Comparison of ENCODE assay signal across 13 cellular contexts in the genomic region with DNA sequence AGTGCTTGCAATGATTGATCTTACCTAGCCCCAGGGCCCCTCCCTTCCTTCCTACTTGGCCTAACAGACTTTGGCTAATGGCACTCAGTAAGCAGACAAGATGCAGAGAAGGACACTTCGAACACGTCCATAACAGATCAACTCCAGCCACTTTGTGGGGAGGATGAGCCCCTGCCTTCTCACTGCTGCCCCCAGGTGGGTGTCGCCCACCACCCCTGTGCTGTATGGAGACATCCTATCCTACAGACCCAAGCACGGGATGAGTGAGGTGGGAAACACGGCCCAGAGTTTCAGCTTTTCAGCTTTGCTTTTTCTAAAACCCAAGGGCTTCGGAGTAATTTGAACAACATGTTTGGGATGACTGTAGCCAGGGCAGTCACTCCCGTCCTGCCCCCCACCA. TPM values are rescaled to one million over a fixed set of nuclear protein-coding genes. Genes with fewer than 3 reads are reported as not detected.
A peak's percentile ranks its signal among the peaks of the same experiment; 100 is the strongest.
DNase-seq lines count a peak whose midpoint lies in the region; ATAC-seq and TF ChIP-seq lines count a peak whose summit lies in the region.
"Had no signal": no experiment of that assay in that cellular context is flagged by ENCODE, and none has a peak within 500 bp of the region (broad histone marks: within the 10 kb centered on the region; RNA-seq: fewer than 3 reads in every experiment).

No MANE protein-coding gene starts in this region.

- peaks cover 60% of the 10 kb centered on the region for H4K20me1 ChIP-seq in DOHH2 (ENCODE audit: control insufficient read depth, insufficient read depth, low read depth, low read length)
- peaks cover 70% of the 10 kb centered on the region for H4K20me1 ChIP-seq in neural progenitor cell (ENCODE audit: low read depth)

- DNase-seq in LNCaP clone FGC (ENCODE audit: low read depth), result no peak
- no peak for DNase-seq in choroid plexus epithelial cell (ENCODE audit: low read depth)
- DNase-seq in neural progenitor cell (ENCODE audit: low spot score), result peak; percentile 58
- DNase-seq in DMS79 (lab: John Stamatoyannopoulos, UW), result no peak
- no peak for DNase-seq in tibial nerve (ENCODE audit: low spot score in 2 of 2)
- DNase-seq: cerebellar nuclear complex, NCI-H1092, NCI-H524 treated with DMSO at 0.1 percent for 48 hours had no signal

- H3K27me3 ChIP-seq in DOHH2 (ENCODE audit: control insufficient read depth, low read length), result no peaks in the 10 kb centered on the region
- H3K27me3 ChIP-seq in neural progenitor cell, result no peaks in the 10 kb centered on the region
- no peaks in the 10 kb centered on the region for H3K27me3 ChIP-seq in tibial nerve
- H3K27me3 ChIP-seq: SJSA1 had no signal

- H3K4me1 ChIP-seq in DOHH2 (ENCODE audit: control insufficient read depth, low read length) (peaks cover 24% of the 10 kb centered on the region), neural progenitor cell (peaks cover 10% of the 10 kb centered on the region), tibial nerve (peaks cover 0 to 35% (median 4%) of the 10 kb centered on the region in 4 donors)

- H3K4me3 ChIP-seq in DOHH2 (ENCODE audit: low read length) (no peak overlapping the region), LNCaP clone FGC (ENCODE audit: low read depth, low read length) (no peak overlapping the region), choroid plexus epithelial cell (ENCODE audit: low read depth, low read length) (no peak overlapping the region), neural progenitor cell (no peak overlapping the region), tibial nerve (no peak overlapping the region)
- H3K4me3 ChIP-seq: SJSA1, thoracic aorta had no signal

- H3K36me3 ChIP-seq in DOHH2 (ENCODE audit: control insufficient read depth, low read length), result peaks cover 91% of the 10 kb centered on the region
- no peaks in the 10 kb centered on the region for H3K36me3 ChIP-seq in neural progenitor cell
- no peaks in the 10 kb centered on the region for H3K36me3 ChIP-seq in tibial nerve
- H3K36me3 ChIP-seq: thoracic aorta had no signal

- H3K79me2 ChIP-seq in DOHH2 (ENCODE audit: control insufficient read depth, low read length) (peaks cover 100% of the 10 kb centered on the region), neural progenitor cell (ENCODE audit: low read depth) (peaks cover 100% of the 10 kb centered on the region)

- no peak overlapping the region for H2AFZ ChIP-seq in neural progenitor cell (replicated peaks)

- WGBS in tibial nerve, 2 donors, result 76% methylated on average over 6 to 7 of the region's 7 CpGs

- H3K9me3 Mint-ChIP-seq in neural progenitor cell, result peaks cover 3% of the 10 kb centered on the region

- peaks cover 17% of the 10 kb centered on the region for H3K36me3 Mint-ChIP-seq in neural progenitor cell

- no peaks in the 10 kb centered on the region for H3F3A ChIP-seq in DOHH2 (ENCODE audit: control insufficient read depth, insufficient read depth)
- no peaks in the 10 kb centered on the region for H3F3A ChIP-seq in neural progenitor cell (ENCODE audit: low read depth)

- peaks cover 3% of the 10 kb centered on the region for H3K27me3 Mint-ChIP-seq in neural progenitor cell (ENCODE audit: insufficient read depth, low read depth)

- peaks cover 58% of the 10 kb centered on the region for H3K4me1 Mint-ChIP-seq in neural progenitor cell

- no peak for TF ChIP-seq POLR2A in tibial nerve (IDR thresholded peaks at IDR 0.05)

- no peak for TF ChIP-seq EP300 in tibial nerve (IDR thresholded peaks at IDR 0.05)

- H3K4me2 ChIP-seq in DOHH2 (ENCODE audit: low read length), result no peak overlapping the region
- H3K4me2 ChIP-seq in neural progenitor cell, result no peak overlapping the region

- H3K9me3 ChIP-seq in DOHH2 (ENCODE audit: control insufficient read depth, insufficient read depth, low read length), result no peaks in the 10 kb centered on the region
- no peaks in the 10 kb centered on the region for H3K9me3 ChIP-seq in neural progenitor cell (ENCODE audit: low read depth)
- no peaks in the 10 kb centered on the region for H3K9me3 ChIP-seq in tibial nerve
- H3K9me3 ChIP-seq: SJSA1, thoracic aorta had no signal

- H3K9ac ChIP-seq in neural progenitor cell, result no peak overlapping the region

- H3K27ac ChIP-seq in DOHH2 (ENCODE audit: low read depth, low read length) (no peak overlapping the region), neural progenitor cell (no peak overlapping the region), tibial nerve (peak overlapping the region in 1 of 4 donors; percentile 5)
- H3K27ac ChIP-seq: thoracic aorta had no signal

- no peak overlapping the region for H3K4me3 Mint-ChIP-seq in neural progenitor cell

- peak; percentile 44 for TF ChIP-seq CTCF in DOHH2 (IDR thresholded peaks at IDR 0.05; ENCODE audit: low read depth, low read length, poor library complexity, severe bottlenecking)
- TF ChIP-seq CTCF in LNCaP clone FGC (IDR thresholded peaks at IDR 0.05; ENCODE audit: control insufficient read depth, extremely low read depth, insufficient read depth), result 0 out of 2 replicates have a peak, but pooled peaks have one; percentile 4
- TF ChIP-seq CTCF in choroid plexus epithelial cell (conservative IDR thresholded peaks at IDR 0.05; ENCODE audit: low read depth, low read length), result peak; percentile 22
- TF ChIP-seq CTCF in neural progenitor cell (IDR thresholded peaks at IDR 0.05), result peak; percentile 50
- TF ChIP-seq CTCF in tibial nerve (IDR thresholded peaks at IDR 0.05), result no peak

- H3K9me2 ChIP-seq in DOHH2 (replicated peaks; ENCODE audit: control insufficient read depth, low read length), result no peaks in the 10 kb centered on the region

- H3K27ac Mint-ChIP-seq in neural progenitor cell, result peak overlapping the region; percentile 89

- no peak for ATAC-seq in HG03520 (IDR thresholded peaks at IDR 0.05; ENCODE audit: unreplicated experiment)
- ATAC-seq: activated CD4-positive, CD25-positive, alpha-beta regulatory T cell treated with anti-CD3 and anti-CD28 coated beads, Interleukin-2, amount 50 U/mL, for 24 hours had no signal

RNA-seq across cellular contexts. Expression of a gene that starts 5.5 kb away (rescaled TPM):
- 12.4 and 16.2 TPM in 2 replicates for total RNA-seq in neural progenitor cell (ENCODE audit: low replicate concordance)
- total RNA-seq in tibial nerve, result 10 to 100 TPM in 3 of 4 donors, 1 to 10 TPM in 1; 9.2 to 46.5 (median 24.7) TPM

Comparison
In these comparisons a context has a peak if more than half of its experiments do, and no peak if none do; other contexts are left out.
1. CTCF ChIP-seq: peak in DOHH2 (single experiment), LNCaP clone FGC (single experiment), choroid plexus epithelial cell (single experiment) and neural progenitor cell (single experiment); none in tibial nerve (0 of 5).